8 cellular contexts compared by ENCODE assay signal in the genomic region with DNA sequence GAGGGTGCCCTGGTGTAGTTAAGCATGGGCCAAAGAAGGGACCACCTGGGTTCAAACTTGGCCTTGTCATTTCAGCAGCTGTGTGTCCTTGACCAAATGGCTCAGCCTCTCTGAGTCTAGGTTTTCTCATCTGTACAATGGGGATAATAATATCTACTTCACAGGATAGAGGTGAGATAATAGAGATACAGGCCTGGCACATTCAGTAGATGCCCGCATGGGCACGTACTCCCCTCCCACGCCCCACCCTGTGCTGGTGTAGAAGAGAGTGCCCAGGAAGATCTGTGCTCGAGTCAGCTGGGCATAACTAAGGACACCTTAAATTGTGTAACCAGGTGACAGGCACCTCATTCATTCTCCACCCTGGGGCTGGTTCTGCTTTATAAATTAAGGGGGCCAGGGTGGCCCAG. TPM values are rescaled to one million over a fixed set of nuclear protein-coding genes. Genes with fewer than 3 reads are reported as not detected.
DNase-seq lines count a peak whose midpoint lies in the region; ATAC-seq and TF ChIP-seq lines count a peak whose summit lies in the region.

No MANE protein-coding gene starts in this region.

- H3K27ac Mint-ChIP-seq in CD4-positive, CD25-positive, alpha-beta regulatory T cell = peak overlapping the region; percentile 95 to 98 (median 96)

- peak overlapping the region; percentile 83 for H3K27ac ChIP-seq in CD4-positive, CD25-positive, alpha-beta regulatory T cell (ENCODE audit: insufficient read depth, low read length, poor library complexity, severe bottlenecking)
- H3K27ac ChIP-seq in RWPE1 (peak overlapping the region; percentile 80), left lung (peak overlapping the region; percentile 75 to 79), caudate nucleus (ENCODE audit: low read depth, low read length) (no peak overlapping the region)

- POLR2A ChIA-PET in RWPE1 (lab: Yijun Ruan, JAX; ENCODE audit: low non-redundant PET) = interaction anchor here (0.6 to 0.7 kb wide), 2 partner anchors 82 to 997 kb away, joined by 3 to 6 read pairs; no protein-coding TSS in a partner anchor

- H3K9me3 Mint-ChIP-seq in CD4-positive, CD25-positive, alpha-beta regulatory T cell = peaks cover 0 to 2% (median 0%) of the 10 kb centered on the region in 7 donors

- no peaks in the 10 kb centered on the region for H3K27me3 ChIP-seq in CD4-positive, CD25-positive, alpha-beta regulatory T cell (ENCODE audit: control insufficient read depth, insufficient read depth, low read length)
- H3K27me3 ChIP-seq in left lung = no peaks in the 10 kb centered on the region

- peak overlapping the region; percentile 94 to 98 (median 96) for H3K4me3 Mint-ChIP-seq in CD4-positive, CD25-positive, alpha-beta regulatory T cell

- DNase-seq in CD4-positive, CD25-positive, alpha-beta regulatory T cell = peak in 1 of 3 donors; percentile 38
- no peak for DNase-seq in RWPE1 (ENCODE audit: low spot score)
- no peak for DNase-seq in left lung
- no peak for DNase-seq in caudate nucleus (lab: John Stamatoyannopoulos, UW)
- no peak for DNase-seq in NCI-H1417 treated with DMSO at 0.1 percent for 48 hours (lab: John Stamatoyannopoulos, UW)
- no peak for DNase-seq in NCI-H187 (lab: John Stamatoyannopoulos, UW)
- no peak for DNase-seq in HT-29 (ENCODE audit: low spot score)

- no peaks in the 10 kb centered on the region for H3K36me3 Mint-ChIP-seq in CD4-positive, CD25-positive, alpha-beta regulatory T cell

- intact Hi-C loops in left lung (cut with DNase I) = no loop called here

- peak overlapping the region; percentile 99 for H3K4me3 ChIP-seq in CD4-positive, CD25-positive, alpha-beta regulatory T cell (ENCODE audit: low read depth, low read length)
- H3K4me3 ChIP-seq in left lung = peak overlapping the region in 1 of 2 donors; percentile 45

- no peaks in the 10 kb centered on the region for H3K36me3 ChIP-seq in CD4-positive, CD25-positive, alpha-beta regulatory T cell (ENCODE audit: control insufficient read depth, insufficient read depth, low read length)
- no peaks in the 10 kb centered on the region for H3K36me3 ChIP-seq in left lung

- peaks cover 12% of the 10 kb centered on the region for H3K27me3 Mint-ChIP-seq in CD4-positive, CD25-positive, alpha-beta regulatory T cell

- H3K4me1 ChIP-seq in CD4-positive, CD25-positive, alpha-beta regulatory T cell (ENCODE audit: control insufficient read depth, insufficient read depth, low read length, poor library complexity, severe bottlenecking) = peaks cover 41% of the 10 kb centered on the region
- peaks cover 0 to 31% of the 10 kb centered on the region in 2 donors for H3K4me1 ChIP-seq in left lung

- no peak for TF ChIP-seq CTCF in RWPE1 (conservative IDR thresholded peaks at IDR 0.05; ENCODE audit: low read depth)
- TF ChIP-seq CTCF in left lung (IDR thresholded peaks at IDR 0.05) = no peak

- CTCF ChIA-PET in RWPE1 (lab: Yijun Ruan, JAX) = interaction anchor here (0.7 to 0.8 kb wide), 3 partner anchors 15 to 282 kb away, joined by 3 read pairs; no protein-coding TSS in a partner anchor

- H3K4me1 Mint-ChIP-seq in CD4-positive, CD25-positive, alpha-beta regulatory T cell = peaks cover 18 to 59% (median 40%) of the 10 kb centered on the region in 4 donors

- H3K9me3 ChIP-seq in CD4-positive, CD25-positive, alpha-beta regulatory T cell (ENCODE audit: control insufficient read depth in 2 of 2, low read length in 2 of 2) = no peaks in the 10 kb centered on the region
- H3K9me3 ChIP-seq in left lung = no peaks in the 10 kb centered on the region

- peak; percentile 15 to 17 for ATAC-seq in CD4-positive, CD25-positive, alpha-beta regulatory T cell (ENCODE audit: low read depth in 2 of 2)
- peak; percentile 14 for ATAC-seq in GM21515 (IDR thresholded peaks at IDR 0.05; ENCODE audit: unreplicated experiment)
- ATAC-seq in left lung = peak; percentile 5

RNA-seq across cellular contexts. Expression of a gene that starts 8.4 kb away (rescaled TPM):
- 23.3 TPM for total RNA-seq in CD4-positive, CD25-positive, alpha-beta regulatory T cell
- 10 to 100 TPM; 15.6 to 19.4 (median 17.3) TPM for polyA plus RNA-seq in CD4-positive, CD25-positive, alpha-beta regulatory T cell
- 10 to 100 TPM; 24.3 to 29.1 TPM for total RNA-seq in left lung
- 63.3 and 65.3 TPM in 2 replicates for total RNA-seq in HT-29 (2014; rRNA removed; shearing (Covaris generic))

RNA-seq across cellular contexts. Expression of a gene that starts 21.1 kb away (rescaled TPM):
- total RNA-seq in CD4-positive, CD25-positive, alpha-beta regulatory T cell = 21.8 TPM
- 10 to 100 TPM; 25.7 to 42.5 (median 29.6) TPM for polyA plus RNA-seq in CD4-positive, CD25-positive, alpha-beta regulatory T cell
- total RNA-seq in left lung = 10 to 100 TPM; 50.5 to 68.1 TPM
- total RNA-seq in HT-29 (2014; rRNA removed; shearing (Covaris generic)) = 43.7 and 60.8 TPM in 2 replicates
